Comparison of ENCODE assay signal across 18 cellular contexts in the genomic region with DNA sequence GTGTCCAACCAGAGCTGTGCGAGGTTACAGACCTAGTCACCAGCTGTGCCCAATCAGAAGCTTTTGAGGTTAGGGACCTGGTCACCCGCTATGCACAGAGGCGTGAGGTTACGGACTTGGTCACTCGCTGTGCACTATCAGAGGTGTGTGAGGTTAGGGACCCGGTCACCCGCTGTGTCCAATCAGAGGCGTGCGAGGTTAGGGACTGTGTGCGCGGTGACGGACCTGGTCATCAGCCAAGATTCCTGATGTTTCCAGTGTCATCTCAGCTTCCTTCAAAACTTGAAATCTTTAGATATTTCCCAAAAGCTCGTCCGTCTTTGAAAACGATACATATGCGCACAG.
DNase-seq lines count a peak whose midpoint lies in the region; ATAC-seq and TF ChIP-seq lines count a peak whose summit lies in the region.
"Had no signal": no experiment of that assay in that cellular context is flagged by ENCODE, and none has a peak within 500 bp of the region (broad histone marks: within the 10 kb centered on the region; RNA-seq: fewer than 3 reads in every experiment).

No MANE protein-coding gene starts in this region.

- no peak overlapping the region for H3K4ac ChIP-seq in neuronal stem cell (ENCODE audit: low read length)

- H2BK15ac ChIP-seq in neuronal stem cell (ENCODE audit: low read length), result no peak overlapping the region

- no peak overlapping the region for H3K4me3 Mint-ChIP-seq in chondrocyte (ENCODE audit: unreplicated experiment)
- H3K4me3 Mint-ChIP-seq: CD4-positive, alpha-beta T cell; H9; IgD-negative memory B cell had no signal

- no peak for TF ChIP-seq CTCF in RWPE2 (IDR thresholded peaks at IDR 0.05; ENCODE audit: poor library complexity, severe bottlenecking)
- no peak for TF ChIP-seq CTCF in chondrocyte (IDR thresholded peaks at IDR 0.05)
- TF ChIP-seq CTCF in upper lobe of right lung (IDR thresholded peaks at IDR 0.05), result no peak
- no peak for TF ChIP-seq CTCF in ascending aorta (IDR thresholded peaks at IDR 0.05)

- no peak overlapping the region for H4K8ac ChIP-seq in neuronal stem cell (ENCODE audit: low read depth, low read length)

- intact Hi-C loops in upper lobe of right lung (cut with DNase I) (loop anchor here (10.0 kb wide), 1 partner anchor 297 kb away; no protein-coding TSS in a partner anchor), ascending aorta (cut with DNase I) (no loop called here)

- no peak overlapping the region for H3K14ac ChIP-seq in neuronal stem cell (ENCODE audit: low read length)

- no peak overlapping the region for H3K9ac ChIP-seq in neuronal stem cell (ENCODE audit: low read depth, low read length, poor library complexity)

- no peak overlapping the region for H2BK120ac ChIP-seq in neuronal stem cell (ENCODE audit: low read depth, low read length)

- H2BK5ac ChIP-seq in neuronal stem cell (ENCODE audit: low read length), result no peak overlapping the region

- no peak overlapping the region for H3K27ac Mint-ChIP-seq in chondrocyte (ENCODE audit: unreplicated experiment)
- H3K27ac Mint-ChIP-seq: CD4-positive, alpha-beta T cell; H9 had no signal

- H3K18ac ChIP-seq in neuronal stem cell (ENCODE audit: low read length), result no peak overlapping the region

- H3K9me3 Mint-ChIP-seq in chondrocyte (ENCODE audit: low read depth), result no peaks in the 10 kb centered on the region
- H3K9me3 Mint-ChIP-seq: CD4-positive, alpha-beta T cell; IgD-negative memory B cell had no signal

- peak overlapping the region; percentile 18 for H3K23ac ChIP-seq in neuronal stem cell (ENCODE audit: low read depth, low read length, poor library complexity)

- no peak overlapping the region for H4K91ac ChIP-seq in neuronal stem cell (ENCODE audit: low read depth, low read length, poor library complexity)

- no CpG with 5 or more reads among the region's 16 CpGs for WGBS in neuronal stem cell (ENCODE audit: extremely low coverage in 2 of 2, insufficient read length in 2 of 2, insufficient replicate concordance in 1 of 2), 2 donors

- no peak overlapping the region for H3K4me2 ChIP-seq in neuronal stem cell (ENCODE audit: insufficient read depth, low read length, poor library complexity, severe bottlenecking)
- H3K4me2 ChIP-seq: A549 had no signal

- H3K27me3 ChIP-seq in RWPE2 (ENCODE audit: insufficient read depth, poor library complexity, severe bottlenecking) (no peaks in the 10 kb centered on the region), neuronal stem cell (ENCODE audit: control insufficient read depth in 3 of 3, insufficient read depth in 3 of 3, low read depth in 1 of 3, low read length in 3 of 3) (no peaks in the 10 kb centered on the region), upper lobe of right lung (no peaks in the 10 kb centered on the region), ascending aorta (no peaks in the 10 kb centered on the region)

- H3K4me3 ChIP-seq in RWPE2 (ENCODE audit: severe bottlenecking), result no peak overlapping the region
- no peak overlapping the region for H3K4me3 ChIP-seq in neuronal stem cell (ENCODE audit: low read length in 2 of 2)
- no peak overlapping the region for H3K4me3 ChIP-seq in upper lobe of right lung
- no peak overlapping the region for H3K4me3 ChIP-seq in ascending aorta
- H3K4me3 ChIP-seq: A549 had no signal

- H3K27ac ChIP-seq in RWPE2 (ENCODE audit: poor library complexity, severe bottlenecking) (no peak overlapping the region), neuronal stem cell (replicated peaks; ENCODE audit: low read length) (no peak overlapping the region), upper lobe of right lung (no peak overlapping the region), ascending aorta (no peak overlapping the region)
- H3K27ac ChIP-seq: A549, C4-2B had no signal

- H3K36me3 ChIP-seq in RWPE2 (ENCODE audit: low read depth), result no peaks in the 10 kb centered on the region
- H3K36me3 ChIP-seq in neuronal stem cell (replicated peaks in 1 of 2; ENCODE audit: control insufficient read depth in 2 of 2, insufficient read depth in 2 of 2, low read length in 2 of 2), result peaks cover 4 to 22% of the 10 kb centered on the region in 2 donors
- no peaks in the 10 kb centered on the region for H3K36me3 ChIP-seq in upper lobe of right lung
- peaks cover 0 to 4% of the 10 kb centered on the region in 2 donors for H3K36me3 ChIP-seq in ascending aorta

- H2AK5ac ChIP-seq in neuronal stem cell (ENCODE audit: low read depth, low read length), result no peak overlapping the region

- H3K27me3 Mint-ChIP-seq in chondrocyte (ENCODE audit: low read depth), result no peaks in the 10 kb centered on the region

- H2BK12ac ChIP-seq in neuronal stem cell (ENCODE audit: low read length), result no peak overlapping the region

- ATAC-seq in RWPE2 (ENCODE audit: low read depth) (no peak), upper lobe of right lung (no peak), GM18870 (IDR thresholded peaks at IDR 0.05; ENCODE audit: unreplicated experiment) (no peak)
- ATAC-seq: A549 had no signal

- peaks cover 3% of the 10 kb centered on the region for H3K36me3 Mint-ChIP-seq in chondrocyte (ENCODE audit: low read depth)
- H3K36me3 Mint-ChIP-seq: IgD-negative memory B cell had no signal

- peaks cover 14% of the 10 kb centered on the region for H3K79me1 ChIP-seq in neuronal stem cell (ENCODE audit: low read depth, low read length)

- H3K4me1 ChIP-seq in RWPE2 (ENCODE audit: insufficient read depth, poor library complexity, severe bottlenecking) (peaks cover 2% of the 10 kb centered on the region), neuronal stem cell (ENCODE audit: control insufficient read depth in 2 of 2, insufficient read depth in 1 of 2, low read depth in 1 of 2, low read length in 2 of 2) (peaks cover 6 to 11% of the 10 kb centered on the region in 2 donors), upper lobe of right lung (peaks cover 10% of the 10 kb centered on the region), ascending aorta (peaks cover 3 to 8% of the 10 kb centered on the region in 2 donors)
- H3K4me1 ChIP-seq: A549 had no signal

- no peak overlapping the region for H2AFZ ChIP-seq in neuronal stem cell (ENCODE audit: low read length)

- peaks cover 13% of the 10 kb centered on the region for H3K4me1 Mint-ChIP-seq in chondrocyte (ENCODE audit: low read depth)

- no peaks in the 10 kb centered on the region for H3K9me3 ChIP-seq in RWPE2 (ENCODE audit: severe bottlenecking)
- peaks cover 0 to 4% of the 10 kb centered on the region in 2 donors for H3K9me3 ChIP-seq in neuronal stem cell (replicated peaks in 1 of 2; ENCODE audit: control insufficient read depth in 2 of 2, insufficient read depth in 1 of 2, low read depth in 1 of 2, low read length in 2 of 2)
- H3K9me3 ChIP-seq in upper lobe of right lung, result no peaks in the 10 kb centered on the region
- H3K9me3 ChIP-seq in ascending aorta, result no peaks in the 10 kb centered on the region
- H3K9me3 ChIP-seq: A549, Caco-2 had no signal

- DNase-seq in RWPE2 (ENCODE audit: low spot score) (peak; percentile 28), chondrocyte (ENCODE audit: low spot score) (peak; percentile 53), neuronal stem cell (ENCODE audit: low spot score) (no peak), upper lobe of right lung (peak; percentile 21), ascending aorta (ENCODE audit: low spot score in 2 of 2) (no peak), RKO (ENCODE audit: low spot score) (no peak)
- DNase-seq: AML-193; CD4-positive, alpha-beta T cell; DMS153; DMS79; GDM1; GOT3; H9 had no signal

Comparison
In these comparisons a context has a peak if more than half of its experiments do, and no peak if none do; other contexts are left out.
1. DNase-seq: peak in RWPE2 (single experiment), chondrocyte (single experiment) and upper lobe of right lung (single experiment); none in neuronal stem cell (single experiment), ascending aorta (0 of 2) and RKO (single experiment).